10 cellular contexts compared by ENCODE assay signal in the genomic region with DNA sequence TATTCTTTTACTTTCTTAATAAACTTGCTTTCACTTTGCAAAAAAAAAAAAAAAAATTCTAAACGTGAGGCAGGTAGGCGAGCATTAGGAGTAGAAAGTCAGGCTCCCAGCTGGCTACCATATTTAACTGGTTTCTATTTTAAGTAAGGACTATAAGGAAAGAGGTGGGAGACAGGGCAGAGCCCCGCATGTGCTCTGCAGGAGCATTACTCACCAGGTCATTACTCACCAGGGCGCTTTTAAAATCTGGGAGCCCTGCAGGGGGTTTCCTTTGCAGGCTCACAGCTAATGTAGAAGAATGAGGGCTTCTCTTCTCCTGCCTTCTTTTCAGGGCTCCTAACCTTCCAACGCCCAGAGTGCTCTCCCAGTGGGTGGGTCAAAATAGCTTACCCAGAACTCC. TPM values are rescaled to one million over a fixed set of nuclear protein-coding genes. Genes with fewer than 3 reads are reported as not detected.
DNase-seq lines count a peak whose midpoint lies in the region; ATAC-seq, FAIRE-seq and TF ChIP-seq lines count a peak whose summit lies in the region.
"Had no signal": no experiment of that assay in that cellular context is flagged by ENCODE, and none has a peak within 500 bp of the region (broad histone marks: within the 10 kb centered on the region; RNA-seq: fewer than 3 reads in every experiment).

No MANE protein-coding gene starts in this region.

- peak overlapping the region; percentile 65 for H3K27ac ChIP-seq in A673 (ENCODE audit: low read depth, low read length, poor library complexity, severe bottlenecking)

- H3K9me3 ChIP-seq in A673 (ENCODE audit: low read depth, low read length, poor library complexity, severe bottlenecking) = no peaks in the 10 kb centered on the region

- no peaks in the 10 kb centered on the region for H3K27me3 ChIP-seq in A673 (replicated peaks; ENCODE audit: insufficient read depth, low read depth, low read length, poor library complexity)

- peak; percentile 86 for FAIRE-seq in H54 (lab: Jason Lieb, UNC)

- ATAC-seq in HG03432 (IDR thresholded peaks at IDR 0.05; ENCODE audit: unreplicated experiment) = no peak

- peak; percentile 95 for DNase-seq in A673 (ENCODE audit: low spot score)
- DNase-seq in H54 (ENCODE audit: insufficient read length, low spot score) = peak; percentile 70
- DNase-seq in SK-MEL-5 (ENCODE audit: low read depth, low spot score) = peak; percentile 59
- peak; percentile 41 for DNase-seq in hepatic stellate cell (ENCODE audit: low spot score)
- DNase-seq in GOT3 (lab: John Stamatoyannopoulos, UW) = no peak
- no peak for DNase-seq in stimulated activated CD4-positive, alpha-beta T cell treated with anti-CD3 and anti-CD28 coated beads, Interleukin-4, amount 100 ng/mL, for 1 hour
- no peak for DNase-seq in NCI-H2171 (lab: John Stamatoyannopoulos, UW)
- DNase-seq: activated gamma-delta T cell, NCI-H1436 had no signal

- H3K4me1 ChIP-seq in A673 (ENCODE audit: insufficient read depth, low read length, poor library complexity, severe bottlenecking) = peaks cover 33% of the 10 kb centered on the region

- intact Hi-C loops in A673 (cut with micrococcal nuclease; ENCODE audit: unreplicated experiment) = loop anchor here (2.0 kb wide), 2 partner anchors 19 to 41 kb away; a partner anchor contains a TSS

- CTCF ChIA-PET in A673 (lab: Charles Lee) = no interaction called here

- in situ Hi-C loops in SK-MEL-5 (cut with HindIII; ENCODE audit: low pct_unique_long_range_greater_than_20kb, low sequenced_read_pairs) = no loop called here

- POLR2A ChIA-PET in A673 (lab: Charles Lee; ENCODE audit: low non-redundant PET) = interaction anchor here (0.6 kb wide), 1 partner anchor 151 kb away, joined by 4 read pairs; no protein-coding TSS in a partner anchor

- TF ChIP-seq POLR2A in H54 (IDR thresholded peaks at IDR 0.05; ENCODE audit: low read depth, low read length) = no peak

- no peaks in the 10 kb centered on the region for H3K36me3 ChIP-seq in A673 (ENCODE audit: insufficient read depth, low read length, poor library complexity, severe bottlenecking)

- no TSS peak for BruUV-seq in A673 (replicated peaks; lab: Mats Ljungman, UMichigan)

- no peak for TF ChIP-seq CTCF in A673 (conservative IDR thresholded peaks at IDR 0.05; ENCODE audit: low read depth, low read length)

- H3K4me3 ChIP-seq in A673 (ENCODE audit: low read depth, low read length, poor library complexity, severe bottlenecking) = peak overlapping the region; percentile 9

RNA-seq across cellular contexts. Expression of a gene that starts 14.0 kb away (rescaled TPM):
- 15.7 and 17.6 TPM in 2 replicates for total RNA-seq in A673 (2021)
- 0.75 and 1.3 TPM in 2 replicates for total RNA-seq in SK-MEL-5 (2014; rRNA removed; shearing (Covaris generic))
- polyA plus RNA-seq in SK-MEL-5 (2015; cell fraction: cytosol; rRNA removed) = 0.46 and 0.71 TPM in 2 replicates
- 0.76 and 2.3 TPM in 2 replicates for polyA plus RNA-seq in SK-MEL-5 (2015; cell fraction: nucleus; rRNA removed)

RNA-seq across cellular contexts. Expression of a gene that starts 18.4 kb away (rescaled TPM):
- 23.4 and 25.1 TPM in 2 replicates for total RNA-seq in A673 (2021)
- 18.8 and 31.4 TPM in 2 replicates for total RNA-seq in SK-MEL-5 (2014; rRNA removed; shearing (Covaris generic))
- polyA plus RNA-seq in SK-MEL-5 (2015; cell fraction: cytosol; rRNA removed) = 15.6 and 25.5 TPM in 2 replicates
- 40.2 and 44.7 TPM in 2 replicates for polyA plus RNA-seq in SK-MEL-5 (2015; cell fraction: nucleus; rRNA removed)

Comparison
In these comparisons a context has a peak if more than half of its experiments do, and no peak if none do; other contexts are left out.
1. DNase-seq: peak in A673 (single experiment), H54 (single experiment), SK-MEL-5 (single experiment) and hepatic stellate cell (single experiment); none in GOT3 (single experiment), stimulated activated CD4-positive, alpha-beta T cell treated with anti-CD3 and anti-CD28 coated beads, Interleukin-4, amount 100 ng/mL, for 1 hour (single experiment) and NCI-H2171 (single experiment).